ENCODE assay signal across 8 cellular contexts in genomic region chr12:96906498-96906848, GRCh38. TPM values are rescaled to one million over a fixed set of nuclear protein-coding genes. Genes with fewer than 3 reads are reported as not detected.
DNase-seq lines count a peak whose midpoint lies in the region; ATAC-seq and TF ChIP-seq lines count a peak whose summit lies in the region.

No MANE protein-coding gene starts in this region.

- no peaks in the 10 kb centered on the region for H3K9me3 ChIP-seq in Loucy (ENCODE audit: insufficient read depth, low read depth, low read length)

- peak overlapping the region; percentile 94 for H3K9ac ChIP-seq in Loucy (ENCODE audit: low read depth, low read length, poor library complexity, severe bottlenecking)

- ATAC-seq in naive thymus-derived CD8-positive, alpha-beta T cell = no peak

- peaks cover 0 to 2% (median 0%) of the 10 kb centered on the region in 5 donors for H3K27me3 Mint-ChIP-seq in naive thymus-derived CD8-positive, alpha-beta T cell

- peak overlapping the region; percentile 74 for H3K4me2 ChIP-seq in Loucy (ENCODE audit: low read depth, low read length, poor library complexity, severe bottlenecking)

- no peaks in the 10 kb centered on the region for H3K9me3 Mint-ChIP-seq in naive thymus-derived CD8-positive, alpha-beta T cell

- H3K4me1 ChIP-seq in Loucy (ENCODE audit: insufficient read depth, low read length, poor library complexity, severe bottlenecking) = peaks cover 41% of the 10 kb centered on the region

- H3F3A ChIP-seq in Loucy (ENCODE audit: low read depth) = no peaks in the 10 kb centered on the region; the same call in 1 of the 2 replicates

- H3K36me3 ChIP-seq in Loucy (ENCODE audit: insufficient read depth, low read length) = no peaks in the 10 kb centered on the region

- peak overlapping the region; percentile 71 for H3K4me3 ChIP-seq in AG09309 (ENCODE audit: control insufficient read depth, low read depth, low read length)
- peak overlapping the region; percentile 95 for H3K4me3 ChIP-seq in Loucy (ENCODE audit: low read length, poor library complexity, severe bottlenecking)
- peak overlapping the region; percentile 97 for H3K4me3 ChIP-seq in choroid plexus epithelial cell (ENCODE audit: low read depth, low read length)

- peak overlapping the region; percentile 84 to 99 (median 96) for H3K4me3 Mint-ChIP-seq in naive thymus-derived CD8-positive, alpha-beta T cell

- H2AFZ ChIP-seq in Loucy (ENCODE audit: low read length) = peak overlapping the region; percentile 99

- intact Hi-C loops in posterior cingulate gyrus (cut with DNase I) = no loop called here

- H3K79me2 ChIP-seq in Loucy (ENCODE audit: insufficient read depth, low read length) = peaks cover 43% of the 10 kb centered on the region

- no peaks in the 10 kb centered on the region for H3K27me3 ChIP-seq in Loucy (ENCODE audit: insufficient read depth, low read length, poor library complexity, severe bottlenecking)

- POLR2A ChIA-PET in naive thymus-derived CD8-positive, alpha-beta T cell (lab: Charles Lee) = interaction anchor here (0.7 kb wide), 1 partner anchor 10 kb away, joined by 4 read pairs; no protein-coding TSS in a partner anchor

- H3K36me3 Mint-ChIP-seq in naive thymus-derived CD8-positive, alpha-beta T cell = peaks cover 0 to 7% (median 0%) of the 10 kb centered on the region in 3 donors

- H3K27ac Mint-ChIP-seq in naive thymus-derived CD8-positive, alpha-beta T cell = peak overlapping the region; percentile 95 to 99 (median 97)

- DNase-seq in AG09309 (ENCODE audit: low read depth) (no peak), choroid plexus epithelial cell (ENCODE audit: low read depth) (no peak), posterior cingulate gyrus (no peak), NCI-H748 (lab: John Stamatoyannopoulos, UW; ENCODE audit: unreplicated experiment) (no peak), MV-4-11 (lab: John Stamatoyannopoulos, UW) (no peak), COR-L47 (lab: John Stamatoyannopoulos, UW) (no peak)
- peak in 1 of 10 donors; percentile 7 for DNase-seq in naive thymus-derived CD8-positive, alpha-beta T cell

- no peaks in the 10 kb centered on the region for H3K9me2 ChIP-seq in Loucy (replicated peaks; ENCODE audit: low read depth, low read length)

- TF ChIP-seq CTCF in AG09309 (IDR thresholded peaks at IDR 0.05; ENCODE audit: control insufficient read depth, insufficient read depth, low read depth, low read length, missing control alignments) (no peak), Loucy (conservative IDR thresholded peaks at IDR 0.05; ENCODE audit: low read length) (no peak), choroid plexus epithelial cell (conservative IDR thresholded peaks at IDR 0.05; ENCODE audit: low read depth, low read length) (no peak)

- H4K20me1 ChIP-seq in Loucy (ENCODE audit: insufficient read depth, low read length, poor library complexity, severe bottlenecking) = peaks cover 26% of the 10 kb centered on the region

- peaks cover 28 to 45% (median 42%) of the 10 kb centered on the region in 4 donors for H3K4me1 Mint-ChIP-seq in naive thymus-derived CD8-positive, alpha-beta T cell

RNA-seq across cellular contexts. Expression of gene NEDD1, which starts 0.6 kb away (rescaled TPM):
- total RNA-seq in naive thymus-derived CD8-positive, alpha-beta T cell = 10 to 100 TPM; 24.6 to 24.8 TPM
- 10 to 100 TPM; 27.1 to 36.0 (median 32.2) TPM for polyA plus RNA-seq in naive thymus-derived CD8-positive, alpha-beta T cell
